Comparison of ENCODE assay signal across 16 cellular contexts in the genomic region with DNA sequence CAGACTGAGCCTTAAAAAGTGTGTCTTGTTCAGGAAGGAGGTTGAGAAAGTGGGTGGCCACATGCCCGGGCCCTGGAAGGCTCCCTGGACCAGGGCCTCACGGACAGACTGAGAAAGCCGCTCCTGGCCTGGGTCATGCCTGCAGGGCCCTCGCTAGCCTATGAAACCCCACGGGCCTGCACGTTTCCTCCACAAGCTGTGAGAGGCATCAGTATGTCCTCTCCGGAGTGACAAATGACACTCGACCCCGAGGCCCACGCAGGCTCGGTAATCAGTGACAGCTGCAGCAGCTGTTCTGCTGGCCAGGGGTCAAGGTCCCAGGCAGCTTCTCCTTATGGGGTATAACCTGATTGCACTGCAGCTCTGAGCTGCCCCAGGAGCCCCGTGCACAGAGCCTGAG. TPM values are rescaled to one million over a fixed set of nuclear protein-coding genes. Genes with fewer than 3 reads are reported as not detected.
A peak's percentile ranks its signal among the peaks of the same experiment; 100 is the strongest.
DNase-seq lines count a peak whose midpoint lies in the region; TF ChIP-seq lines count a peak whose summit lies in the region.
"Had no signal": no experiment of that assay in that cellular context is flagged by ENCODE, and none has a peak within 500 bp of the region (broad histone marks: within the 10 kb centered on the region; RNA-seq: fewer than 3 reads in every experiment).

No MANE protein-coding gene starts in this region.

- H3K9me3 Mint-ChIP-seq in mesothelial cell of epicardium: no peaks in the 10 kb centered on the region
- no peaks in the 10 kb centered on the region for H3K9me3 Mint-ChIP-seq in activated T-cell treated with anti-CD3 and anti-CD28 coated beads, Interleukin-2, amount 50 U/mL, for 24 hours
- H3K9me3 Mint-ChIP-seq: activated naive CD4-positive, alpha-beta T cell treated with anti-CD3 and anti-CD28 coated beads, Interleukin-2, amount 50 U/mL, for 24 hours; naive thymus-derived CD8-positive, alpha-beta T cell; T-cell had no signal

- peaks cover 0 to 95% (median 77%) of the 10 kb centered on the region in 4 donors for H3K4me1 ChIP-seq in tibial artery

- peak overlapping the region; percentile 89 for H3K27ac Mint-ChIP-seq in mesothelial cell of epicardium
- no peak overlapping the region for H3K27ac Mint-ChIP-seq in activated T-cell treated with anti-CD3 and anti-CD28 coated beads, Interleukin-2, amount 50 U/mL, for 24 hours
- H3K27ac Mint-ChIP-seq: activated naive CD4-positive, alpha-beta T cell treated with anti-CD3 and anti-CD28 coated beads, Interleukin-2, amount 50 U/mL, for 24 hours; naive thymus-derived CD8-positive, alpha-beta T cell; T-cell had no signal

- H3K4me3 ChIP-seq in fibroblast of pulmonary artery (replicated peaks; ENCODE audit: low read depth, low read length) (no peak overlapping the region), tibial artery (no peak overlapping the region)
- H3K4me3 ChIP-seq: cardiac muscle cell, stomach had no signal

- H3K27me3 ChIP-seq in tibial artery: no peaks in the 10 kb centered on the region
- H3K27me3 ChIP-seq: cardiac muscle cell, stomach had no signal

- no peaks in the 10 kb centered on the region for H3K27me3 Mint-ChIP-seq in mesothelial cell of epicardium (ENCODE audit: low read depth)
- H3K27me3 Mint-ChIP-seq in activated T-cell treated with anti-CD3 and anti-CD28 coated beads, Interleukin-2, amount 50 U/mL, for 24 hours: no peaks in the 10 kb centered on the region
- H3K27me3 Mint-ChIP-seq: activated naive CD4-positive, alpha-beta T cell treated with anti-CD3 and anti-CD28 coated beads, Interleukin-2, amount 50 U/mL, for 24 hours; T-cell had no signal

- peak; percentile 36 for DNase-seq in SK-N-DZ (ENCODE audit: low spot score)
- peak; percentile 31 for DNase-seq in fibroblast of pulmonary artery (ENCODE audit: low read depth)
- DNase-seq in mesothelial cell of epicardium (ENCODE audit: low spot score in 2 of 2, unreplicated experiment in 2 of 2): no peak
- DNase-seq in tibial artery: peak; percentile 83 to 92
- DNase-seq in medulla oblongata (ENCODE audit: extremely low spot score): no peak
- no peak for DNase-seq in epidermal melanocyte (ENCODE audit: insufficient read length, low spot score)
- DNase-seq in activated T-cell treated with anti-CD3 and anti-CD28 coated beads, Interleukin-2, amount 50 U/mL, for 24 hours: no peak
- DNase-seq: activated CD4-positive, CD25-positive, alpha-beta regulatory T cell; EL; naive thymus-derived CD8-positive, alpha-beta T cell; NCI-H1417; stomach; T-cell had no signal

- intact Hi-C loops in tibial artery (cut with DNase I; ENCODE audit: low total_unique reads): no loop called here

- no peak overlapping the region for H3K4me3 Mint-ChIP-seq in mesothelial cell of epicardium
- H3K4me3 Mint-ChIP-seq in activated T-cell treated with anti-CD3 and anti-CD28 coated beads, Interleukin-2, amount 50 U/mL, for 24 hours: no peak overlapping the region
- H3K4me3 Mint-ChIP-seq: activated naive CD4-positive, alpha-beta T cell treated with anti-CD3 and anti-CD28 coated beads, Interleukin-2, amount 50 U/mL, for 24 hours; CD14-positive monocyte; naive thymus-derived CD8-positive, alpha-beta T cell; T-cell had no signal

- peaks cover 54% of the 10 kb centered on the region for H3K4me1 Mint-ChIP-seq in mesothelial cell of epicardium
- H3K4me1 Mint-ChIP-seq in activated T-cell treated with anti-CD3 and anti-CD28 coated beads, Interleukin-2, amount 50 U/mL, for 24 hours (ENCODE audit: low read depth): peaks cover 5% of the 10 kb centered on the region
- H3K4me1 Mint-ChIP-seq: activated naive CD4-positive, alpha-beta T cell treated with anti-CD3 and anti-CD28 coated beads, Interleukin-2, amount 50 U/mL, for 24 hours had no signal

- H3K27ac ChIP-seq in tibial artery: peak overlapping the region; percentile 88 to 89
- H3K27ac ChIP-seq: cardiac muscle cell had no signal

- H3K36me3 Mint-ChIP-seq in mesothelial cell of epicardium: no peaks in the 10 kb centered on the region
- no peaks in the 10 kb centered on the region for H3K36me3 Mint-ChIP-seq in activated T-cell treated with anti-CD3 and anti-CD28 coated beads, Interleukin-2, amount 50 U/mL, for 24 hours (ENCODE audit: low read depth)
- H3K36me3 Mint-ChIP-seq: activated naive CD4-positive, alpha-beta T cell treated with anti-CD3 and anti-CD28 coated beads, Interleukin-2, amount 50 U/mL, for 24 hours; CD14-positive monocyte; naive thymus-derived CD8-positive, alpha-beta T cell; T-cell had no signal

- no peaks in the 10 kb centered on the region for H3K36me3 ChIP-seq in tibial artery
- H3K36me3 ChIP-seq: cardiac muscle cell, stomach had no signal

- TF ChIP-seq CTCF in fibroblast of pulmonary artery (IDR thresholded peaks at IDR 0.05; ENCODE audit: low read length, missing control alignments) (no peak), mesothelial cell of epicardium (IDR thresholded peaks at IDR 0.05; ENCODE audit: unreplicated experiment) (no peak), tibial artery (IDR thresholded peaks at IDR 0.05) (no peak)

- H3K9me3 ChIP-seq in tibial artery: no peaks in the 10 kb centered on the region
- H3K9me3 ChIP-seq: stomach had no signal

RNA-seq across cellular contexts. Expression of gene ASB13, which starts 47.6 kb away (rescaled TPM):
- polyA plus RNA-seq in SK-N-DZ (2014; cell fraction: cytosol; rRNA removed): 48.1 and 53.9 TPM in 2 replicates
- polyA plus RNA-seq in SK-N-DZ (2014; cell fraction: nucleus; rRNA removed): 26.5 and 30.3 TPM in 2 replicates
- total RNA-seq in mesothelial cell of epicardium: 26.3 to 28.5 TPM (median 28.0 TPM) in 3 replicates

Comparison
In these comparisons a context has a peak if more than half of its experiments do, and no peak if none do; other contexts are left out.
1. DNase-seq: peak in SK-N-DZ (single experiment), fibroblast of pulmonary artery (single experiment) and tibial artery (2 of 2); none in mesothelial cell of epicardium (0 of 2), medulla oblongata (single experiment), epidermal melanocyte (single experiment) and activated T-cell treated with anti-CD3 and anti-CD28 coated beads, Interleukin-2, amount 50 U/mL, for 24 hours (single experiment).